ENCODE assay signal across 6 cellular contexts in the genomic region with DNA sequence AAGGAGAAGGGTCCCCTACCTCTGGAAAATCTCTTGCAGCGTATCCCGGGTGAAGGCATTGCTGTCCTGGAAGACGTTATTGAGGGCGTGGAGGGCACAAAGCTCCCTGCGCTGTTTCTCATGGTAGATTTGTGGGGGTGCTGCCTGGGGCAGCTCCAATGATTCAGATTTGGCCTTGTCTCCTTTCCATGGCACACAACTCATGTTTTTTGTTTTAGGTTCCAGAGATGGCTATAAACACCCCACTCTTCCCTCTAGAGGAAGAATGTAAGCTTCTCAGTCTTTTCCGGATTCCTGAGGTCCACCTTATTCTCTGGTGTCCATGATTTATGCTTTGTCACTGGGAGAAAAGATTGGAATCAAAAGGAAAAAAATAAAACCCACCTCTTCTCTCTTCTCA. TPM values are rescaled to one million over a fixed set of nuclear protein-coding genes. Genes with fewer than 3 reads are reported as not detected.
DNase-seq lines count a peak whose midpoint lies in the region.

No MANE protein-coding gene starts in this region.

- no peaks in the 10 kb centered on the region for H3K27me3 Mint-ChIP-seq in activated T-cell treated with anti-CD3 and anti-CD28 coated beads, Interleukin-2, amount 50 U/mL, for 24 hours

- H3K27ac ChIP-seq in epithelial cell of prostate: peak overlapping the region; percentile 91

- H3K9me3 ChIP-seq in skeletal muscle satellite cell (replicated peaks; ENCODE audit: low read length): no peaks in the 10 kb centered on the region

- peaks cover 50% of the 10 kb centered on the region for H3K36me3 Mint-ChIP-seq in activated T-cell treated with anti-CD3 and anti-CD28 coated beads, Interleukin-2, amount 50 U/mL, for 24 hours (ENCODE audit: low read depth)

- peak overlapping the region; percentile 91 for H3K4me3 ChIP-seq in skeletal muscle satellite cell (ENCODE audit: low read length)

- H3K9me3 Mint-ChIP-seq in activated T-cell treated with anti-CD3 and anti-CD28 coated beads, Interleukin-2, amount 50 U/mL, for 24 hours: no peaks in the 10 kb centered on the region

- peaks cover 5% of the 10 kb centered on the region for H3K36me3 ChIP-seq in skeletal muscle satellite cell (ENCODE audit: insufficient read depth, low read length)

- H3K4me1 Mint-ChIP-seq in activated T-cell treated with anti-CD3 and anti-CD28 coated beads, Interleukin-2, amount 50 U/mL, for 24 hours (ENCODE audit: low read depth): peaks cover 65% of the 10 kb centered on the region

- H3K9ac ChIP-seq in skeletal muscle satellite cell (ENCODE audit: low read depth, low read length): peak overlapping the region; percentile 99

- no peaks in the 10 kb centered on the region for H3K27me3 ChIP-seq in skeletal muscle satellite cell (ENCODE audit: control insufficient read depth, insufficient read depth, low read length)

- peak overlapping the region; percentile 93 for H3K4me3 Mint-ChIP-seq in activated T-cell treated with anti-CD3 and anti-CD28 coated beads, Interleukin-2, amount 50 U/mL, for 24 hours

- H3K4me1 ChIP-seq in skeletal muscle satellite cell (ENCODE audit: control insufficient read depth, insufficient read depth, low read length): peaks cover 45% of the 10 kb centered on the region

- peak overlapping the region; percentile 90 for H3K4me2 ChIP-seq in skeletal muscle satellite cell (ENCODE audit: low read length)

- peak overlapping the region; percentile 92 for H3K27ac Mint-ChIP-seq in activated T-cell treated with anti-CD3 and anti-CD28 coated beads, Interleukin-2, amount 50 U/mL, for 24 hours

- no peak for DNase-seq in activated T-cell treated with anti-CD3 and anti-CD28 coated beads, Interleukin-2, amount 50 U/mL, for 24 hours
- DNase-seq in activated T-cell treated with anti-CD3 and anti-CD28 coated beads, Interleukin-2, amount 50 U/mL, for 48 hours: no peak
- no peak for DNase-seq in epithelial cell of prostate (ENCODE audit: low read depth, low spot score)
- DNase-seq in HuH-7 (ENCODE audit: low spot score): no peak
- DNase-seq in NCI-H128 (lab: John Stamatoyannopoulos, UW; ENCODE audit: unreplicated experiment): no peak

RNA-seq across cellular contexts. Expression of a gene that starts 1.0 kb away (rescaled TPM):
- 38.8 and 43.0 TPM in 2 replicates for total RNA-seq in skeletal muscle satellite cell (2012; rRNA removed)

RNA-seq across cellular contexts. Expression of a gene that starts 6.0 kb away (rescaled TPM):
- 19.4 and 21.0 TPM in 2 replicates for total RNA-seq in skeletal muscle satellite cell (2012; rRNA removed)

RNA-seq across cellular contexts. Expression of a gene that starts 18.0 kb away (rescaled TPM):
- 101 and 106 TPM in 2 replicates for total RNA-seq in skeletal muscle satellite cell (2012; rRNA removed)

RNA-seq across cellular contexts. Expression of a gene that starts 43.3 kb away (rescaled TPM):
- 11.1 and 16.0 TPM in 2 replicates for total RNA-seq in skeletal muscle satellite cell (2012; rRNA removed)

RNA-seq across cellular contexts. Expression of a gene that starts 43.6 kb away (rescaled TPM):
- 1.3 and 3.9 TPM in 2 replicates for total RNA-seq in skeletal muscle satellite cell (2012; rRNA removed)
